8 cellular contexts compared by ENCODE assay signal in the genomic region with DNA sequence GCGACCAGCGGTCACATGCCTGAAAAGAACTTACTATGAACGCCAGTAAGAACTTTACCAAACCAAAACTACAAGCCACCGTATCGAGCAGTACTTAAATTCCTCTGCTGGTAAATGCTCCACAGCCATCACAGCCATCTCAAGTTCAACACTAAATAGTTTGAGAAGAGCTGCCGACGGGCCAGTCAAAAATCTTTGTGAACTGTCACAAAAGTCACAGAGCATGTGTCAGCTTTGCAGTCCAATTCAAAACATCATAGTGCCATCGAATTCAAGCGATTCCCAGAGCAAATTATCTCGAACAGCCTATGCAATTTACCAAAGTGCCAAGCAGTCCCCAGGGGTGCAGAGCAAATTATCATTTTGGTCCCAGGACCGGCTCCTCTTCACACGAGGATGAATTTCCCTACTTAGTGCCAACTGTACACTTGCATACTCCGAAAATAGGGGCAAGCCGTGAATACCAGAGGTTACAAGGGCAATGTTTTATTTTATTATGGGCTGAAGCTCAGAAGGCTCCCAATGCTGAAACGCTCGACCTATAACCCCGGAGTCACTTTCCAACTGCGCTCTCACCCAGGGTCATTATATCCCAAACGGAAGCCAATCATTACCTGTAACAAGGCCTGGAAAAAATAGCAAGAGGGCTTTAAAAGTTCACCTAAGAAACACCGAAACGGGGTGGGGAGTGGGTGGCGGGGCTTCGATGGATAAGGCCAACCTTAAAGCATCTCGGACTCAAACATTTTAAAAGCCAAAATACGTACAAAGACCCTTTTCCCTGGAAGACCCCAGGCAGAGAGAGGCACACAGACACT. TPM values are rescaled to one million over a fixed set of nuclear protein-coding genes. Genes with fewer than 3 reads are reported as not detected.
DNase-seq lines count a peak whose midpoint lies in the region; ATAC-seq and TF ChIP-seq lines count a peak whose summit lies in the region.

No MANE protein-coding gene starts in this region.

- H3K9me3 ChIP-seq in Panc1 (ENCODE audit: control insufficient read depth, insufficient read depth, low read depth, low read length) (no peaks in the 10 kb centered on the region), mesenchymal stem cell (ENCODE audit: control insufficient read depth, low read length) (no peaks in the 10 kb centered on the region), upper lobe of right lung (no peaks in the 10 kb centered on the region)

- H2BK5ac ChIP-seq in mesenchymal stem cell (ENCODE audit: low read depth, low read length, poor library complexity, severe bottlenecking), result peak overlapping the region; percentile 59

- H2BK12ac ChIP-seq in mesenchymal stem cell (ENCODE audit: low read length in 2 of 2), result no peak overlapping the region

- peak overlapping the region; percentile 94 to 99 for H3K18ac ChIP-seq in mesenchymal stem cell (ENCODE audit: low read depth in 1 of 2, low read length in 2 of 2)

- in situ Hi-C loops in Panc1 (cut with HindIII; ENCODE audit: low pct_unique_long_range_greater_than_20kb, low sequenced_read_pairs), result no loop called here

- 1% methylated on average over 19 of the region's 25 CpGs for WGBS in mesenchymal stem cell

- H2AFZ ChIP-seq in mesenchymal stem cell (ENCODE audit: low read depth, low read length), result peak overlapping the region; percentile 100

- no peak for ATAC-seq in stimulated activated naive CD8-positive, alpha-beta T cell treated with anti-CD3 and anti-CD28 coated beads, Interleukin-15, Interleukin-2, amounts not matched to agents 100 U/mL and 50 U/mL, for 24 hours
- no peak for ATAC-seq in Panc1
- ATAC-seq in upper lobe of right lung, result no peak
- no peak for ATAC-seq in GM18511 (IDR thresholded peaks at IDR 0.05; ENCODE audit: unreplicated experiment)

- no peak for DNase-seq in stimulated activated naive CD8-positive, alpha-beta T cell treated with anti-CD3 and anti-CD28 coated beads, Interleukin-15, Interleukin-2, amounts not matched to agents 100 U/mL and 50 U/mL, for 24 hours
- DNase-seq in Panc1 (ENCODE audit: low read depth, low spot score), result no peak
- DNase-seq in dermis blood vessel endothelial cell, result peak; percentile 51
- peak; percentile 61 for DNase-seq in mesenchymal stem cell
- no peak for DNase-seq in upper lobe of right lung
- DNase-seq in NOMO-1 treated with DMSO at 0.1 percent for 48 hours (lab: John Stamatoyannopoulos, UW; ENCODE audit: unreplicated experiment), result no peak

- peak overlapping the region; percentile 16 to 78 for H3K14ac ChIP-seq in mesenchymal stem cell (ENCODE audit: low read length in 2 of 2)

- peak overlapping the region; percentile 100 for H3K9ac ChIP-seq in mesenchymal stem cell (ENCODE audit: low read length)

- intact Hi-C loops in Panc1 (cut with micrococcal nuclease; ENCODE audit: unreplicated experiment) (no loop called here), upper lobe of right lung (cut with DNase I) (no loop called here)

- H3K4ac ChIP-seq in mesenchymal stem cell (ENCODE audit: low read depth in 1 of 2, low read length in 2 of 2), result peak overlapping the region in 1 of 2 experiments; percentile 94

- CTCF ChIA-PET in Panc1 (lab: Charles Lee), result no interaction called here

- H3K79me1 ChIP-seq in mesenchymal stem cell (replicated peaks; ENCODE audit: low read length, poor library complexity, severe bottlenecking), result peaks cover 6% of the 10 kb centered on the region

- H3K36me3 ChIP-seq in Panc1 (ENCODE audit: control insufficient read depth, insufficient read depth, low read length) (no peaks in the 10 kb centered on the region), mesenchymal stem cell (ENCODE audit: control insufficient read depth in 1 of 2, insufficient read depth in 2 of 2, low read depth in 1 of 2, low read length in 2 of 2) (no peaks in the 10 kb centered on the region), upper lobe of right lung (no peaks in the 10 kb centered on the region)

- peak overlapping the region; percentile 92 for H2BK120ac ChIP-seq in mesenchymal stem cell (ENCODE audit: low read depth, low read length)

- peaks cover 44% of the 10 kb centered on the region for H3K27me3 Mint-ChIP-seq in stimulated activated naive CD8-positive, alpha-beta T cell treated with anti-CD3 and anti-CD28 coated beads, Interleukin-15, Interleukin-2, amounts not matched to agents 100 ng/mL and 50 ng/mL, for 24 hours

- no peaks in the 10 kb centered on the region for H3K36me3 Mint-ChIP-seq in stimulated activated naive CD8-positive, alpha-beta T cell treated with anti-CD3 and anti-CD28 coated beads, Interleukin-15, Interleukin-2, amounts not matched to agents 100 ng/mL and 50 ng/mL, for 24 hours (ENCODE audit: low read depth)

- H3K4me2 ChIP-seq in mesenchymal stem cell (ENCODE audit: low read length, poor library complexity, severe bottlenecking), result peak overlapping the region; percentile 76

- no peak overlapping the region for H3K23ac ChIP-seq in mesenchymal stem cell (ENCODE audit: low read length in 2 of 2)

- no peaks in the 10 kb centered on the region for H3K9me3 Mint-ChIP-seq in stimulated activated naive CD8-positive, alpha-beta T cell treated with anti-CD3 and anti-CD28 coated beads, Interleukin-15, Interleukin-2, amounts not matched to agents 100 ng/mL and 50 ng/mL, for 24 hours

- H3K27me3 ChIP-seq in Panc1 (ENCODE audit: control insufficient read depth, insufficient read depth, low read length) (no peaks in the 10 kb centered on the region), mesenchymal stem cell (ENCODE audit: control insufficient read depth in 1 of 2, insufficient read depth in 1 of 2, low read length in 2 of 2) (no peaks in the 10 kb centered on the region), upper lobe of right lung (no peaks in the 10 kb centered on the region)

- no peak overlapping the region for H2AK5ac ChIP-seq in mesenchymal stem cell (ENCODE audit: low read length, severe bottlenecking)

- POLR2A ChIA-PET in Panc1 (lab: Charles Lee), result no interaction called here

- H4K8ac ChIP-seq in mesenchymal stem cell (ENCODE audit: low read length), result peak overlapping the region; percentile 84

- H3K27ac Mint-ChIP-seq in stimulated activated naive CD8-positive, alpha-beta T cell treated with anti-CD3 and anti-CD28 coated beads, Interleukin-15, Interleukin-2, amounts not matched to agents 100 ng/mL and 50 ng/mL, for 24 hours, result peak overlapping the region; percentile 26

- H3K4me1 Mint-ChIP-seq in stimulated activated naive CD8-positive, alpha-beta T cell treated with anti-CD3 and anti-CD28 coated beads, Interleukin-15, Interleukin-2, amounts not matched to agents 100 ng/mL and 50 ng/mL, for 24 hours (ENCODE audit: low read depth), result peaks cover 20% of the 10 kb centered on the region

- H3K4me3 Mint-ChIP-seq in stimulated activated naive CD8-positive, alpha-beta T cell treated with anti-CD3 and anti-CD28 coated beads, Interleukin-15, Interleukin-2, amounts not matched to agents 100 ng/mL and 50 ng/mL, for 24 hours, result peak overlapping the region; percentile 82

- H2BK15ac ChIP-seq in mesenchymal stem cell (ENCODE audit: low read depth, poor library complexity, severe bottlenecking), result no peak overlapping the region

- H4K91ac ChIP-seq in mesenchymal stem cell (ENCODE audit: low read length), result peak overlapping the region; percentile 52

- H3K4me1 ChIP-seq in Panc1 (ENCODE audit: control insufficient read depth, insufficient read depth, low read length) (peaks cover 6% of the 10 kb centered on the region; the same call in 1 of the 2 replicates), mesenchymal stem cell (ENCODE audit: control insufficient read depth, insufficient read depth, low read depth, low read length) (peaks cover 6% of the 10 kb centered on the region), upper lobe of right lung (peaks cover 14% of the 10 kb centered on the region)

- peak overlapping the region; percentile 74 to 82 for H3K4me3 ChIP-seq in Panc1 (ENCODE audit: low read depth in 2 of 2, low read length in 2 of 2)
- H3K4me3 ChIP-seq in mesenchymal stem cell (ENCODE audit: insufficient read depth in 1 of 2, low read depth in 1 of 2, low read length in 2 of 2), result peak overlapping the region; percentile 88
- peak overlapping the region; percentile 78 for H3K4me3 ChIP-seq in upper lobe of right lung

- no peak for TF ChIP-seq CTCF in Panc1 (IDR thresholded peaks at IDR 0.05)
- no peak for TF ChIP-seq CTCF in upper lobe of right lung (IDR thresholded peaks at IDR 0.05)

- TSS peak; percentile 71 for BruUV-seq in Panc1 (replicated peaks; lab: Mats Ljungman, UMichigan)

- H3K27ac ChIP-seq in Panc1 (ENCODE audit: low read length), result peak overlapping the region; percentile 92
- H3K27ac ChIP-seq in mesenchymal stem cell (ENCODE audit: low read length, poor library complexity, severe bottlenecking), result no peak overlapping the region
- H3K27ac ChIP-seq in upper lobe of right lung, result peak overlapping the region; percentile 100

RNA-seq across cellular contexts. Expression of a gene that starts 1.1 kb away (rescaled TPM):
- total RNA-seq in Panc1 (2021; ENCODE audit: unreplicated experiment) (22.0 TPM), dermis blood vessel endothelial cell (57.2 and 64.6 TPM in 2 replicates), upper lobe of right lung (55.8 TPM)
- polyA plus RNA-seq in Panc1 (2012; ENCODE audit: insufficient read length), result 21.8 TPM
- polyA plus RNA-seq in mesenchymal stem cell (2013, experiment 1 of 2), result 20.2 TPM
- polyA plus RNA-seq in mesenchymal stem cell (2013, experiment 2 of 2), result 16.9 TPM

Comparison
In these comparisons a context has a peak if more than half of its experiments do, and no peak if none do; other contexts are left out.
1. DNase-seq: peak in dermis blood vessel endothelial cell (single experiment) and mesenchymal stem cell (single experiment); none in stimulated activated naive CD8-positive, alpha-beta T cell treated with anti-CD3 and anti-CD28 coated beads, Interleukin-15, Interleukin-2, amounts not matched to agents 100 U/mL and 50 U/mL, for 24 hours (single experiment), Panc1 (single experiment), upper lobe of right lung (single experiment) and NOMO-1 treated with DMSO at 0.1 percent for 48 hours (single experiment).
2. Peak in every context shown above with its lines, with median percentiles within 50 percentile points of each other: H3K4me3 ChIP-seq.